In the genomic region with DNA sequence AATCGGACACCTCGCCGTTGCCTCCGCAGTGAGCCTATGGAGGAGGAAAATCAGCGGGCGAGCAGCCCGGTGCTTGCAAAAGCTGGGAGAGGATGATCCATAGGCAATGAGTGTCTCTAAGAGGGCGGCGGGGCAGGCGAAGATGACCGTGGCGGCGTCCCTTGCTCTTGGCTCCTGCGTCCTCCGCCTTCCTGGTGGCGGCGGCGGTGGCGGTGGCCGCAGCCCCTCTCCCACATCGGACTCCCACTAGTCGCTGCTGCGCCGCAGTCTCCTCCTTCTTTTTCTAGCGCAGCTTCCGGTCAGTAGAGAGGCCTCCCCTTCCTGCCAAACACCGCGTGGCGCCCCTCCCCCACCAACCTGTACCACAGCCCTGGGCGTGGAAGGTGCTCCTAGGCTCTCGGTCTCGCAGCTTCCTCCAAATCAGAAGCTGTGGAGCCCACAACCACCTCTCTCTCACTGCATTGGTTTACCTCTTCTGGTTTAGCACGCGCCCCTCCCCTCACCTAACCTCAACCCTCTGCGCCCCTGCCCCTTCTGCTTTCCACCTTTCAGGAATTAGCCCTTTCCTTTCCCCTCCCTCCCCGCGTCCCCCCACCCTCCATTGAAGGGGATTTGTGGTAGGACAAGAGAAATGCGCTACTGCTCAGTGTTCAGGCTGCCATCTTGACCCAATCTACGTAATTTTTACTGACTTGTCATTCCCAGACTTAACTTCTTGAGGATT, we compare ENCODE assay signal across 8 cellular contexts. TPM values are rescaled to one million over a fixed set of nuclear protein-coding genes. Genes with fewer than 3 reads are reported as not detected.
A peak's percentile ranks its signal among the peaks of the same experiment; 100 is the strongest.
DNase-seq lines count a peak whose midpoint lies in the region; ATAC-seq and TF ChIP-seq lines count a peak whose summit lies in the region.

A gene (minus strand): TSS at position 271 of the 724 bp plus-strand sequence. CDS start 594 bp downstream, outside the sequence.

- peaks cover 0 to 13% (median 3%) of the 10 kb centered on the region in 3 donors for H3K27me3 Mint-ChIP-seq in CD14-positive monocyte (ENCODE audit: low read depth in 3 of 3)
- peaks cover 1% of the 10 kb centered on the region for H3K27me3 Mint-ChIP-seq in activated T-cell treated with anti-CD3 and anti-CD28 coated beads, Interleukin-2, amount 50 U/mL, for 4 hours (ENCODE audit: low read depth)

- no peak for DNase-seq in CD14-positive monocyte (ENCODE audit: low spot score)
- DNase-seq in NOMO-1 treated with dmso at 0.1 percent for 144 hours (lab: John Stamatoyannopoulos, UW; ENCODE audit: unreplicated experiment): peak; percentile 50
- peak; percentile 46 for DNase-seq in activated T-cell treated with anti-CD3 and anti-CD28 coated beads, Interleukin-2, amount 50 U/mL, for 4 hours
- DNase-seq in esophagus squamous epithelium (lab: John Stamatoyannopoulos, UW): peak; percentile 37
- DNase-seq in stimulated activated CD8-positive, alpha-beta memory T cell treated with anti-CD3 and anti-CD28 coated beads, Interleukin-4, amount 100 ng/mL, for 48 hours: peak; percentile 79

- TF ChIP-seq POLR2A in esophagus squamous epithelium (IDR thresholded peaks at IDR 0.05): peak in 1 of 4 donors; percentile 47

- H3K9me3 ChIP-seq in esophagus squamous epithelium (no peaks in the 10 kb centered on the region), mucosa of stomach (ENCODE audit: control insufficient read depth, low read length) (no peaks in the 10 kb centered on the region)

- intact Hi-C loops in CD14-positive monocyte (cut with micrococcal nuclease): no loop called here
- intact Hi-C loops in esophagus squamous epithelium (cut with DNase I): no loop called here

- H3K4me1 Mint-ChIP-seq in CD14-positive monocyte: peaks cover 19% of the 10 kb centered on the region
- peaks cover 36% of the 10 kb centered on the region for H3K4me1 Mint-ChIP-seq in activated T-cell treated with anti-CD3 and anti-CD28 coated beads, Interleukin-2, amount 50 U/mL, for 4 hours (ENCODE audit: low read depth)

- peak within 1 kb of the TSS; percentile 90 to 96 for H3K4me3 Mint-ChIP-seq in CD14-positive monocyte
- peak within 1 kb of the TSS; percentile 88 for H3K4me3 Mint-ChIP-seq in activated T-cell treated with anti-CD3 and anti-CD28 coated beads, Interleukin-2, amount 50 U/mL, for 4 hours

- H3K4me1 ChIP-seq in esophagus squamous epithelium (peaks cover 0 to 10% (median 3%) of the 10 kb centered on the region in 3 donors), mucosa of stomach (ENCODE audit: control insufficient read depth, insufficient read depth, low read length) (peaks cover 4% of the 10 kb centered on the region)

- ATAC-seq in GM19351 (IDR thresholded peaks at IDR 0.05; ENCODE audit: unreplicated experiment) (peak; percentile 94), HG03442 (IDR thresholded peaks at IDR 0.05; ENCODE audit: unreplicated experiment) (peak; percentile 98)
- peak; percentile 76 to 78 for ATAC-seq in activated T-cell treated with anti-CD3 and anti-CD28 coated beads, Interleukin-2, amount 50 U/mL, for 4 hours

- H3K9ac ChIP-seq in mucosa of stomach (ENCODE audit: low read length): peak within 1 kb of the TSS; percentile 68

- H3K36me3 ChIP-seq in esophagus squamous epithelium (no peaks in the 10 kb centered on the region), mucosa of stomach (ENCODE audit: control insufficient read depth, insufficient read depth, low read length) (no peaks in the 10 kb centered on the region)

- peaks cover 0 to 3% (median 0%) of the 10 kb centered on the region in 7 donors for H3K9me3 Mint-ChIP-seq in CD14-positive monocyte
- no peaks in the 10 kb centered on the region for H3K9me3 Mint-ChIP-seq in activated T-cell treated with anti-CD3 and anti-CD28 coated beads, Interleukin-2, amount 50 U/mL, for 4 hours

- peak within 1 kb of the TSS in 6 of 7 donors; percentile 7 to 75 (median 56) for H3K27ac Mint-ChIP-seq in CD14-positive monocyte

- H3K27me3 ChIP-seq in esophagus squamous epithelium (no peaks in the 10 kb centered on the region), mucosa of stomach (ENCODE audit: control insufficient read depth, insufficient read depth, low read length) (no peaks in the 10 kb centered on the region)

- H3K36me3 Mint-ChIP-seq in CD14-positive monocyte: peaks cover 6 to 14% of the 10 kb centered on the region in 2 donors
- peaks cover 6% of the 10 kb centered on the region for H3K36me3 Mint-ChIP-seq in activated T-cell treated with anti-CD3 and anti-CD28 coated beads, Interleukin-2, amount 50 U/mL, for 4 hours (ENCODE audit: insufficient read depth)

- peak within 1 kb of the TSS; percentile 53 to 79 (median 65) for H3K4me3 ChIP-seq in esophagus squamous epithelium
- H3K4me3 ChIP-seq in mucosa of stomach (ENCODE audit: low read length): peak within 1 kb of the TSS; percentile 56

- peak within 1 kb of the TSS; percentile 66 to 82 (median 74) for H3K27ac ChIP-seq in esophagus squamous epithelium

- TF ChIP-seq CTCF in CD14-positive monocyte (IDR thresholded peaks at IDR 0.05) (no peak), esophagus squamous epithelium (IDR thresholded peaks at IDR 0.05) (no peak)

- WGBS in esophagus squamous epithelium, 2 donors: 2 to 30% methylated on average over 7 to 32 of the region's 39 CpGs

RNA-seq across cellular contexts. Expression of the gene that starts here (rescaled TPM):
- 1 to 10 TPM in 1 of 2 donors, under 1 TPM in 1; 0.80 to 1.6 TPM for polyA plus RNA-seq in CD14-positive monocyte
- 1 to 10 TPM; 4.5 to 7.0 (median 6.1) TPM for total RNA-seq in activated T-cell treated with anti-CD3 and anti-CD28 coated beads, Interleukin-2, amount 50 U/mL, for 4 hours
- total RNA-seq in esophagus squamous epithelium: 1 to 10 TPM; 3.1 to 9.3 (median 4.2) TPM
